1 cellular context compared by ENCODE assay signal in genomic region chr2:121570036-121570664, GRCh38.
TF ChIP-seq lines count a peak whose summit lies in the region.

No MANE protein-coding gene starts in this region.

TF ChIP-seq in GM23338, 12 proteins besides CTCF, POLR2A, EP300 and RAD21 (continued from another document):
- TF ChIP-seq ZNF462 (CRISPR knock-in tag; IDR thresholded peaks at IDR 0.05), result no peak
- TF ChIP-seq, protein P1, sequence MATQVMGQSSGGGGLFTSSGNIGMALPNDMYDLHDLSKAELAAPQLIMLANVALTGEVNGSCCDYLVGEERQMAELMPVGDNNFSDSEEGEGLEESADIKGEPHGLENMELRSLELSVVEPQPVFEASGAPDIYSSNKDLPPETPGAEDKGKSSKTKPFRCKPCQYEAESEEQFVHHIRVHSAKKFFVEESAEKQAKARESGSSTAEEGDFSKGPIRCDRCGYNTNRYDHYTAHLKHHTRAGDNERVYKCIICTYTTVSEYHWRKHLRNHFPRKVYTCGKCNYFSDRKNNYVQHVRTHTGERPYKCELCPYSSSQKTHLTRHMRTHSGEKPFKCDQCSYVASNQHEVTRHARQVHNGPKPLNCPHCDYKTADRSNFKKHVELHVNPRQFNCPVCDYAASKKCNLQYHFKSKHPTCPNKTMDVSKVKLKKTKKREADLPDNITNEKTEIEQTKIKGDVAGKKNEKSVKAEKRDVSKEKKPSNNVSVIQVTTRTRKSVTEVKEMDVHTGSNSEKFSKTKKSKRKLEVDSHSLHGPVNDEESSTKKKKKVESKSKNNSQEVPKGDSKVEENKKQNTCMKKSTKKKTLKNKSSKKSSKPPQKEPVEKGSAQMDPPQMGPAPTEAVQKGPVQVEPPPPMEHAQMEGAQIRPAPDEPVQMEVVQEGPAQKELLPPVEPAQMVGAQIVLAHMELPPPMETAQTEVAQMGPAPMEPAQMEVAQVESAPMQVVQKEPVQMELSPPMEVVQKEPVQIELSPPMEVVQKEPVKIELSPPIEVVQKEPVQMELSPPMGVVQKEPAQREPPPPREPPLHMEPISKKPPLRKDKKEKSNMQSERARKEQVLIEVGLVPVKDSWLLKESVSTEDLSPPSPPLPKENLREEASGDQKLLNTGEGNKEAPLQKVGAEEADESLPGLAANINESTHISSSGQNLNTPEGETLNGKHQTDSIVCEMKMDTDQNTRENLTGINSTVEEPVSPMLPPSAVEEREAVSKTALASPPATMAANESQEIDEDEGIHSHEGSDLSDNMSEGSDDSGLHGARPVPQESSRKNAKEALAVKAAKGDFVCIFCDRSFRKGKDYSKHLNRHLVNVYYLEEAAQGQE (IDR thresholded peaks at IDR 0.05; ENCODE audit: unreplicated experiment), result no peak
- TF ChIP-seq STAT1 (IDR thresholded peaks at IDR 0.05; ENCODE audit: unreplicated experiment), result no peak
